In the genomic region with DNA sequence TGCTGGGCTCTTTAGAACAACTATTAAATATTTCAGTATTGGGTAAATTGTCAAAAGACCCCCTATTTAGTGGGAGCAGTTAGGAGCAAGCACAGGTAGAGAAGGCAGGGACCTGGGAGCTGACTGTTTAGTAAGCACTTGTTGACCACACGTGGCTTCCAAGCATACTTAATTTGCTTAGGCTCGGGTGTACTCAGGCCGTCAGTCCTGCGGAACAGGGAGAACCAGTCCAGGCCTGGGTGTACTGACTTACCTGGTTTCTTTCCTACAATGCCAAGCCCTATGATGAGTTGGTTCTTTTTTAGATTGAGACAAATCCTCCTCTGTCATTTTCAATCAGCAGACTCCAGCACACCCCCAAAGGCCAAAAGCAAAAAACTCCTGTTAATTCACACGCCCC, we compare ENCODE assay signal across 13 cellular contexts.
A peak's percentile ranks its signal among the peaks of the same experiment; 100 is the strongest.
DNase-seq lines count a peak whose midpoint lies in the region; ATAC-seq, FAIRE-seq and TF ChIP-seq lines count a peak whose summit lies in the region.
"Had no signal": no experiment of that assay in that cellular context is flagged by ENCODE, and none has a peak within 500 bp of the region (broad histone marks: within the 10 kb centered on the region; RNA-seq: fewer than 3 reads in every experiment).

No MANE protein-coding gene starts in this region.

- no peak overlapping the region for H2AFZ ChIP-seq in keratinocyte (ENCODE audit: control insufficient read depth, low read length)

- H3K4me3 ChIP-seq in RWPE2 (ENCODE audit: severe bottlenecking) = no peak overlapping the region
- H3K4me3 ChIP-seq in keratinocyte (ENCODE audit: control insufficient read depth in 2 of 3, extremely low read depth in 1 of 3, insufficient read depth in 2 of 3, low read depth in 1 of 3, low read length in 3 of 3) = peak overlapping the region in 1 of 3 experiments; percentile 34
- no peak overlapping the region for H3K4me3 ChIP-seq in small intestine (ENCODE audit: low read depth in 1 of 2, low read length in 2 of 2)
- H3K4me3 ChIP-seq in ascending aorta = no peak overlapping the region
- H3K4me3 ChIP-seq: psoas muscle, SJSA1 had no signal

- intact Hi-C loops in ascending aorta (cut with DNase I) = no loop called here

- no peaks in the 10 kb centered on the region for H3K9me3 ChIP-seq in RWPE2 (ENCODE audit: severe bottlenecking)
- H3K9me3 ChIP-seq in keratinocyte (ENCODE audit: control insufficient read depth, low read depth, low read length) = no peaks in the 10 kb centered on the region
- H3K9me3 ChIP-seq in small intestine (ENCODE audit: control insufficient read depth, low read depth) = no peaks in the 10 kb centered on the region
- H3K9me3 ChIP-seq in ascending aorta = no peaks in the 10 kb centered on the region
- H3K9me3 ChIP-seq: psoas muscle, SJSA1 had no signal

- 53 to 80% (median 65%) methylated on average over 5 of the region's 5 CpGs for WGBS in small intestine, 3 donors

- H3K27me3 ChIP-seq in RWPE2 (ENCODE audit: insufficient read depth, poor library complexity, severe bottlenecking) (no peaks in the 10 kb centered on the region), keratinocyte (ENCODE audit: control insufficient read depth, extremely low read depth, insufficient read depth, low read length) (no peaks in the 10 kb centered on the region), small intestine (ENCODE audit: control insufficient read depth in 2 of 2, insufficient read depth in 2 of 2, low read length in 2 of 2) (no peaks in the 10 kb centered on the region), ascending aorta (no peaks in the 10 kb centered on the region)
- H3K27me3 ChIP-seq: SJSA1 had no signal

- H3K36me3 ChIP-seq in RWPE2 (ENCODE audit: low read depth) = peaks cover 6% of the 10 kb centered on the region
- H3K36me3 ChIP-seq in keratinocyte (ENCODE audit: control insufficient read depth in 2 of 2, extremely low read depth in 1 of 2, insufficient read depth in 2 of 2, low read length in 2 of 2) = peaks cover 4 to 6% of the 10 kb centered on the region in 2 experiments
- no peaks in the 10 kb centered on the region for H3K36me3 ChIP-seq in small intestine (ENCODE audit: control insufficient read depth in 2 of 2, insufficient read depth in 2 of 2, low read length in 2 of 2)
- no peaks in the 10 kb centered on the region for H3K36me3 ChIP-seq in ascending aorta

- H4K20me1 ChIP-seq in keratinocyte (ENCODE audit: control insufficient read depth, extremely low read depth, insufficient read depth, low read length) = no peaks in the 10 kb centered on the region

- peak overlapping the region; percentile 57 for H3K9ac ChIP-seq in keratinocyte (ENCODE audit: control insufficient read depth, extremely low read depth, insufficient read depth, low read length)

- TF ChIP-seq CTCF in RWPE2 (IDR thresholded peaks at IDR 0.05; ENCODE audit: poor library complexity, severe bottlenecking) (no peak), keratinocyte (optimal IDR thresholded peaks at IDR 0.05 in 1 of 3, IDR thresholded peaks at IDR 0.05 in 1 of 3, conservative IDR thresholded peaks at IDR 0.05 in 1 of 3; ENCODE audit: extremely low read depth in 1 of 3, insufficient read depth in 2 of 3, low read length in 3 of 3) (no peak), ascending aorta (IDR thresholded peaks at IDR 0.05) (no peak)

- H3K4me1 ChIP-seq in RWPE2 (ENCODE audit: insufficient read depth, poor library complexity, severe bottlenecking) = peaks cover 38% of the 10 kb centered on the region
- H3K4me1 ChIP-seq in keratinocyte (ENCODE audit: control insufficient read depth, extremely low read depth, insufficient read depth, low read length) = peaks cover 31% of the 10 kb centered on the region
- no peaks in the 10 kb centered on the region for H3K4me1 ChIP-seq in small intestine (ENCODE audit: control insufficient read depth in 2 of 2, insufficient read depth in 1 of 2, low read depth in 1 of 2, low read length in 1 of 2)
- peaks cover 0 to 17% of the 10 kb centered on the region in 2 donors for H3K4me1 ChIP-seq in ascending aorta
- H3K4me1 ChIP-seq: psoas muscle had no signal

- H3K4me2 ChIP-seq in keratinocyte (ENCODE audit: control insufficient read depth, extremely low read depth, insufficient read depth, low read depth, low read length) = peak overlapping the region; percentile 72

- H3K79me2 ChIP-seq in keratinocyte (ENCODE audit: control insufficient read depth, insufficient read depth, low read length) = peaks cover 70% of the 10 kb centered on the region

- ATAC-seq in RWPE2 (ENCODE audit: low read depth) = peak; percentile 93
- ATAC-seq: psoas muscle had no signal

- peak overlapping the region; percentile 43 for H3K27ac ChIP-seq in RWPE2 (ENCODE audit: poor library complexity, severe bottlenecking)
- H3K27ac ChIP-seq in keratinocyte (ENCODE audit: control insufficient read depth, insufficient read depth, low read length) = peak overlapping the region; percentile 86
- no peak overlapping the region for H3K27ac ChIP-seq in small intestine (ENCODE audit: low read depth in 1 of 2, low read length in 1 of 2)
- H3K27ac ChIP-seq in ascending aorta = no peak overlapping the region
- H3K27ac ChIP-seq: psoas muscle, SJSA1 had no signal

- dilution Hi-C loops in keratinocyte (cut with MboI; ENCODE audit: extremely low pct_ligation_motif_present, low sequenced_read_pairs) = no loop called here

- DNase-seq in HT-29 (ENCODE audit: low spot score) = peak; percentile 95
- DNase-seq in RWPE2 (ENCODE audit: low spot score) = peak; percentile 57
- peak; percentile 67 for DNase-seq in keratinocyte (ENCODE audit: low read depth, low spot score)
- DNase-seq in small intestine = peak; percentile 32
- no peak for DNase-seq in NCI-H524 (lab: John Stamatoyannopoulos, UW)
- DNase-seq in ascending aorta (ENCODE audit: low spot score in 2 of 2) = no peak
- no peak for DNase-seq in NCI-H128 (lab: John Stamatoyannopoulos, UW; ENCODE audit: unreplicated experiment)
- DNase-seq in kidney glomerular epithelial cell (lab: John Stamatoyannopoulos, UW) = no peak
- DNase-seq: amniotic stem cell; CD4-positive, CD25-positive, alpha-beta regulatory T cell; NCI-H69; psoas muscle had no signal

- FAIRE-seq in keratinocyte (lab: Jason Lieb, UNC) (peak; percentile 96), small intestine (lab: Jason Lieb, UNC) (no peak)

- no peaks in the 10 kb centered on the region for H3K9me1 ChIP-seq in keratinocyte (ENCODE audit: control insufficient read depth, extremely low read depth, insufficient read depth, low read length)

Comparison
In these comparisons a context has a peak if more than half of its experiments do, and no peak if none do; other contexts are left out.
1. DNase-seq: peak in HT-29 (single experiment), RWPE2 (single experiment), keratinocyte (single experiment) and small intestine (single experiment); none in NCI-H524 (0 of 2), ascending aorta (0 of 2), NCI-H128 (single experiment) and kidney glomerular epithelial cell (single experiment).
2. H3K27ac ChIP-seq: peak in RWPE2 (single experiment) and keratinocyte (single experiment); none in small intestine (0 of 2) and ascending aorta (0 of 2).